ENCODE assay signal across 8 cellular contexts in the genomic region with DNA sequence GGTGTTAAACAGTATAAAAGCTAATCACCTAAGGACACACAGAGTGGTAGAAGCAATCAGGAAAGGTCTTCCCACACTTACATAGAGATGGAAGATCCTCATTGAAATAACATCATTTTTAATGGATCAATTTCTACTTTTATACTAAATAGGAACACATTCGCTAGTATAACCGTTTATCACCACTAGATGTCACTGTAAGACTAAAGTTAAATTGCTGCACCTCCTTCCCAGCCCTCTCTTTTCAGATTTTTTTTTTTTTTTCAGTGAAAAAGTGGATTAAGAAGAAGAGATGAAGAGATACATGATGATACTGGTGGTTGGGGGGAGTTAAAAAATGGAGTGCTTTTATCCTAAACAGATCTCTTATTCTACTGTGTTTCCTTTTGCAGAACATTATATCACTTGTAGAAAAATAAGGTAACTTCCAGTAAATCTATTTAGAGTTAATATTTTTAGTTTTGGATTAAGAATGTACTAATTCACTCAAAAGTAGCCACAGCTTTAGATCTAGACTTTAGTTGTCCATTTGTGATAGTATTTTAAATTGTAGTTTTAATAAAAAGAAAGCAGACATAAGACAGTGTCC.
DNase-seq lines count a peak whose midpoint lies in the region; ATAC-seq and TF ChIP-seq lines count a peak whose summit lies in the region.

No MANE protein-coding gene starts in this region.

- no peak for TF ChIP-seq POLR2A in gastroesophageal sphincter (IDR thresholded peaks at IDR 0.05)

- no peaks in the 10 kb centered on the region for H3K27me3 ChIP-seq in gastroesophageal sphincter

- H3K36me3 ChIP-seq in gastroesophageal sphincter = no peaks in the 10 kb centered on the region

- no peak for TF ChIP-seq EP300 in gastroesophageal sphincter (IDR thresholded peaks at IDR 0.05)

- peak; percentile 16 for TF ChIP-seq CTCF in GM20000 (IDR thresholded peaks at IDR 0.05; ENCODE audit: extremely low read depth, missing control alignments)
- peak; percentile 23 to 66 (median 36) for TF ChIP-seq CTCF in gastroesophageal sphincter (IDR thresholded peaks at IDR 0.05)

- H3K4me3 ChIP-seq in gastroesophageal sphincter = no peak overlapping the region

- no peaks in the 10 kb centered on the region for H3K4me1 ChIP-seq in gastroesophageal sphincter

- DNase-seq in DMS53 treated with DMSO at 0.1 percent for 48 hours (lab: John Stamatoyannopoulos, UW; ENCODE audit: unreplicated experiment) (peak; percentile 42), GM20000 (ENCODE audit: low spot score) (peak; percentile 7), LoVo (ENCODE audit: low spot score) (peak; percentile 62), SW 1271 (lab: John Stamatoyannopoulos, UW) (peak; percentile 20 to 68), smooth muscle cell of the brain vasculature (ENCODE audit: low read depth, low spot score) (peak; percentile 28)
- DNase-seq in stimulated activated CD4-positive, alpha-beta T cell treated with anti-CD3 and anti-CD28 coated beads, Interleukin-4, amount 100 ng/mL, for 24 hours = no peak

- no peaks in the 10 kb centered on the region for H3K9me3 ChIP-seq in gastroesophageal sphincter

- WGBS in gastroesophageal sphincter (ENCODE audit: low coverage in 1 of 2), 2 donors = 0 to 2% methylated on average over 2 of the region's 2 CpGs

- no peak overlapping the region for H3K27ac ChIP-seq in gastroesophageal sphincter

- ATAC-seq in gastroesophageal sphincter = no peak
- ATAC-seq in HG03457 (IDR thresholded peaks at IDR 0.05; ENCODE audit: unreplicated experiment) = no peak
